20 cellular contexts compared by ENCODE assay signal in genomic region chr15:88782465-88782864, GRCh38. TPM values are rescaled to one million over a fixed set of nuclear protein-coding genes. Genes with fewer than 3 reads are reported as not detected.
"Had no signal": no experiment of that assay in that cellular context is flagged by ENCODE, and none has a peak within 500 bp of the region (broad histone marks: within the 10 kb centered on the region; RNA-seq: fewer than 3 reads in every experiment).

No MANE protein-coding gene starts in this region.

- ATAC-seq: K562 had no signal

- H3K4me2 ChIP-seq: KMS-11, SK-N-SH had no signal

- DNase-seq: Kasumi-1, MM.1S, NCI-H1092 treated with DMSO at 0.1 percent for 48 hours, NCI-H1436, NCI-H187, NCI-H2029, NCI-H2081 treated with DMSO at 0.1 percent for 48 hours, NCI-H2171, NCI-H226, NCI-H446, NCI-H510A, NCI-H524 treated with DMSO at 0.1 percent for 48 hours, NCI-H82, SHP77, SK-N-SH had no signal

- H3K4me3 ChIP-seq: K562 had no signal

- H3K9ac ChIP-seq: KMS-11, SK-N-SH had no signal

- H3K27ac ChIP-seq: KMS-11, RWPE1 had no signal

- H3K9me3 ChIP-seq: SK-N-SH had no signal

- FAIRE-seq: K562 had no signal

RNA-seq across cellular contexts. Expression of gene ACAN, which starts 20.8 kb away (rescaled TPM):
- total RNA-seq: K562, M059J had no signal
- polyA plus RNA-seq: IgD-negative memory B cell, K562, SK-N-SH had no signal
